12 cellular contexts compared by ENCODE assay signal in genomic region chr2:156190532-156190931, GRCh38.
"Had no signal": no experiment of that assay in that cellular context is flagged by ENCODE, and none has a peak within 500 bp of the region (broad histone marks: within the 10 kb centered on the region; RNA-seq: fewer than 3 reads in every experiment).

No MANE protein-coding gene starts in this region.

- H3K27me3 Mint-ChIP-seq: stimulated activated memory B cell treated with anti-CD40 and anti-IgM and Interleukin-4, amounts not matched to agents 10 μg/mL and 1 μg/mL and 100 μg/mL, for 72 hours had no signal

- H3K4me3 Mint-ChIP-seq: activated naive CD4-positive, alpha-beta T cell treated with anti-CD3 and anti-CD28 coated beads, Interleukin-2, amount 10 ng/mL, durations not matched to agents 7 days and 5 days; effector memory CD8-positive, alpha-beta T cell; neural crest cell; stimulated activated memory B cell treated with anti-CD40 and anti-IgM and Interleukin-4, amounts not matched to agents 10 μg/mL and 1 μg/mL and 100 μg/mL, for 72 hours had no signal

- H3K4me1 Mint-ChIP-seq: activated naive CD4-positive, alpha-beta T cell treated with anti-CD3 and anti-CD28 coated beads, Interleukin-2, amount 10 ng/mL, durations not matched to agents 7 days and 5 days; stimulated activated memory B cell treated with anti-CD40 and anti-IgM and Interleukin-4, amounts not matched to agents 10 μg/mL and 1 μg/mL and 100 μg/mL, for 72 hours had no signal

- DNase-seq: activated naive CD4-positive, alpha-beta T cell treated with anti-CD3 and anti-CD28 coated beads, Interleukin-2, amount 10 ng/mL, durations not matched to agents 7 days and 5 days; activated T-cell treated with anti-CD3 and anti-CD28 coated beads for 4 hours; caudate nucleus; cortex of kidney; effector memory CD8-positive, alpha-beta T cell; gastrocnemius medialis; heart right ventricle; mesendoderm; ovary had no signal

- H3K36me3 Mint-ChIP-seq: activated naive CD4-positive, alpha-beta T cell treated with anti-CD3 and anti-CD28 coated beads, Interleukin-2, amount 10 ng/mL, durations not matched to agents 7 days and 5 days; stimulated activated memory B cell treated with anti-CD40 and anti-IgM and Interleukin-4, amounts not matched to agents 10 μg/mL and 1 μg/mL and 100 μg/mL, for 72 hours had no signal

- H3K27ac Mint-ChIP-seq: activated naive CD4-positive, alpha-beta T cell treated with anti-CD3 and anti-CD28 coated beads, Interleukin-2, amount 10 ng/mL, durations not matched to agents 7 days and 5 days; activated T-helper 2 cell treated with anti-CD3 and anti-CD28 coated beads, Interferon-gamma antibody, Interleukin-2, Interleukin-4, amounts not matched to agents 10 μg/mL and 5 μg/mL and 100 μg/mL, durations not matched to agents 14 hours and 24 hours and 36 hours; effector memory CD8-positive, alpha-beta T cell; stimulated activated memory B cell treated with anti-CD40 and anti-IgM and Interleukin-4, amounts not matched to agents 10 μg/mL and 1 μg/mL and 100 μg/mL, for 72 hours had no signal

- H3K9me3 Mint-ChIP-seq: activated naive CD4-positive, alpha-beta T cell treated with anti-CD3 and anti-CD28 coated beads, Interleukin-2, amount 10 ng/mL, durations not matched to agents 7 days and 5 days; activated T-helper 2 cell treated with anti-CD3 and anti-CD28 coated beads, Interferon-gamma antibody, Interleukin-2, Interleukin-4, amounts not matched to agents 10 μg/mL and 5 μg/mL and 100 μg/mL, durations not matched to agents 14 hours and 24 hours and 36 hours; effector memory CD8-positive, alpha-beta T cell; stimulated activated memory B cell treated with anti-CD40 and anti-IgM and Interleukin-4, amounts not matched to agents 10 μg/mL and 1 μg/mL and 100 μg/mL, for 72 hours had no signal
